22 cellular contexts compared by ENCODE assay signal in the genomic region with DNA sequence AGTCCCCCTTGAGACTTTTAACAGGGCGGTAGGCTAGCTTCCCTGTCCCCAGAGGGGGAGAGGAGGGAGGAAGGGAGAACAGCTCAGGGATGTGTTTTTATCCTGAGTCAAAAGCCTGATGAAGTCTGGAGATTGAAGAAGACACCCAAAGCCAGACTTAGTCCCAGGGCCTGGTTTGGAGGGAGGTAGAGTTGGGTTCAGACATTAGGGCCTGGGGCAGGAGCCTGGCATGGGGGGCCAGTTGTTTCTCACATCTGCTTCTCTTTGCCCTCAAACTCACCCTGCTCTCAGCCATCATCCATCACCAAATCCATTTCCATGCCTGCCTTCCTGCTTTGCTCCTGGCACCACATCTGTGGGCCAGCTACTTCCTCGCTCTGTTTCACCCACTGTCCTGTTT. TPM values are rescaled to one million over a fixed set of nuclear protein-coding genes. Genes with fewer than 3 reads are reported as not detected.
DNase-seq lines count a peak whose midpoint lies in the region; ATAC-seq and TF ChIP-seq lines count a peak whose summit lies in the region.
"Had no signal": no experiment of that assay in that cellular context is flagged by ENCODE, and none has a peak within 500 bp of the region (broad histone marks: within the 10 kb centered on the region; RNA-seq: fewer than 3 reads in every experiment).

No MANE protein-coding gene starts in this region.

- H3K4me3 ChIP-seq in mesendoderm (ENCODE audit: low read length) (no peak overlapping the region), sigmoid colon (no peak overlapping the region)
- H3K4me3 ChIP-seq: GM12878, SJCRH30 had no signal

- H2BK120ac ChIP-seq in mesendoderm (ENCODE audit: low read depth, low read length), result no peak overlapping the region

- no peak overlapping the region for H2AK5ac ChIP-seq in mesendoderm (ENCODE audit: low read length)

- no peak overlapping the region for H2BK15ac ChIP-seq in mesendoderm (replicated peaks; ENCODE audit: low read depth)

- CTCF ChIA-PET in RWPE1 (lab: Yijun Ruan, JAX), result interaction anchor here (0.6 kb wide), 1 partner anchor 499 kb away, joined by 3 read pairs; no protein-coding TSS in a partner anchor

- peaks cover 23% of the 10 kb centered on the region for H3K4me1 Mint-ChIP-seq in T-helper 17 cell

- POLR2A ChIA-PET in RWPE1 (lab: Yijun Ruan, JAX; ENCODE audit: low non-redundant PET), result no interaction called here

- no peak overlapping the region for H3K18ac ChIP-seq in mesendoderm (ENCODE audit: low read length)

- H3K27ac ChIP-seq in 22Rv1 (peak overlapping the region; percentile 89), mesendoderm (ENCODE audit: low read depth, low read length) (no peak overlapping the region), sigmoid colon (peak overlapping the region in 3 of 4 donors; percentile 52 to 92 (median 88)), RWPE1 (no peak overlapping the region)
- H3K27ac ChIP-seq: HL-60, SJCRH30 had no signal

- TF ChIP-seq CTCF in 22Rv1 (IDR thresholded peaks at IDR 0.05) (no peak), sigmoid colon (IDR thresholded peaks at IDR 0.05) (no peak), RWPE1 (conservative IDR thresholded peaks at IDR 0.05; ENCODE audit: low read depth) (no peak)

- H3K36me3 ChIP-seq in mesendoderm (ENCODE audit: control insufficient read depth, insufficient read depth, low read length) (peaks cover 6% of the 10 kb centered on the region), sigmoid colon (peaks cover 9 to 28% (median 20%) of the 10 kb centered on the region in 4 donors)
- H3K36me3 ChIP-seq: BE2C, SJCRH30 had no signal

- H3K23ac ChIP-seq in mesendoderm (ENCODE audit: low read length), result no peak overlapping the region

- no peaks in the 10 kb centered on the region for H3K36me3 Mint-ChIP-seq in T-helper 17 cell (ENCODE audit: low read depth)

- H3K27me3 ChIP-seq in mesendoderm (ENCODE audit: insufficient read depth, low read length, poor library complexity), result no peaks in the 10 kb centered on the region
- no peaks in the 10 kb centered on the region for H3K27me3 ChIP-seq in sigmoid colon
- H3K27me3 ChIP-seq: BE2C, SJCRH30 had no signal

- no peak overlapping the region for H3K9ac ChIP-seq in mesendoderm (ENCODE audit: low read length)

- peaks cover 7% of the 10 kb centered on the region for H3K79me1 ChIP-seq in mesendoderm (ENCODE audit: low read length)

- H3K4me3 Mint-ChIP-seq in T-helper 17 cell, result no peak overlapping the region
- H3K4me3 Mint-ChIP-seq: HFFc6 had no signal

- peak overlapping the region; percentile 67 for H3K56ac ChIP-seq in mesendoderm (ENCODE audit: low read length)

- H3K4me1 ChIP-seq in mesendoderm (ENCODE audit: control insufficient read depth, low read depth, low read length), result peaks cover 9% of the 10 kb centered on the region
- H3K4me1 ChIP-seq in sigmoid colon, result peaks cover 0 to 71% (median 48%) of the 10 kb centered on the region in 4 donors
- H3K4me1 ChIP-seq: BE2C had no signal

- TF ChIP-seq EP300 in sigmoid colon (IDR thresholded peaks at IDR 0.05), result no peak

- H3K79me2 ChIP-seq in mesendoderm (ENCODE audit: control insufficient read depth, insufficient read depth, low read length), result peaks cover 7% of the 10 kb centered on the region

- no peak for TF ChIP-seq POLR2A in sigmoid colon (IDR thresholded peaks at IDR 0.05)

- ATAC-seq in T-helper 17 cell, result no peak
- ATAC-seq: GM12878, PC-3 had no signal

- no peaks in the 10 kb centered on the region for H3K27me3 Mint-ChIP-seq in T-helper 17 cell
- H3K27me3 Mint-ChIP-seq: CD4-positive, alpha-beta T cell had no signal

- H2BK5ac ChIP-seq in mesendoderm (ENCODE audit: low read length), result no peak overlapping the region

- DNase-seq in T-helper 17 cell (no peak), mesendoderm (no peak), sigmoid colon (no peak), NCI-H2196 (lab: John Stamatoyannopoulos, UW; ENCODE audit: unreplicated experiment) (no peak), globus pallidus (ENCODE audit: low spot score) (no peak), RWPE1 (ENCODE audit: low spot score) (no peak), DMS114 treated with DMSO at 0.1 percent for 48 hours (lab: John Stamatoyannopoulos, UW; ENCODE audit: unreplicated experiment) (no peak)
- DNase-seq: BE2C; CD4-positive, alpha-beta T cell; DMS53; EL; HFFc6; IMR-90; NCI-H1417 treated with DMSO at 0.1 percent for 48 hours; NCI-H187 treated with DMSO at 0.1 percent for 48 hours; NCI-H226; NCI-H524; PC-3; SJCRH30 had no signal

- H3K4ac ChIP-seq in mesendoderm (ENCODE audit: low read depth, low read length), result no peak overlapping the region

- no peak overlapping the region for H4K8ac ChIP-seq in mesendoderm (ENCODE audit: low read depth, low read length)

- H3K27ac Mint-ChIP-seq in T-helper 17 cell, result peak overlapping the region; percentile 67
- H3K27ac Mint-ChIP-seq: CD4-positive, alpha-beta T cell; HFFc6 had no signal

- no peaks in the 10 kb centered on the region for H3K9me3 ChIP-seq in T-helper 17 cell (ENCODE audit: control insufficient read depth, low read length, poor library complexity, severe bottlenecking)
- no peaks in the 10 kb centered on the region for H3K9me3 ChIP-seq in sigmoid colon
- H3K9me3 ChIP-seq: BE2C, SJCRH30 had no signal

- no peak overlapping the region for H4K5ac ChIP-seq in mesendoderm (ENCODE audit: low read length)

- intact Hi-C loops in sigmoid colon (cut with DNase I), result loop anchor here (10.0 kb wide), 1 partner anchor 559 kb away; a partner anchor contains a TSS

- WGBS in mesendoderm (ENCODE audit: extremely low coverage, insufficient coverage, low lambda C conversion rate), result no CpG with 5 or more reads among the region's 2 CpGs
- WGBS in sigmoid colon, 2 donors, result 94 to 96% methylated on average over 2 of the region's 2 CpGs

- H3K4me2 ChIP-seq in mesendoderm (ENCODE audit: low read length), result no peak overlapping the region

RNA-seq across cellular contexts. Expression of a gene that starts 2.9 kb away (rescaled TPM):
- total RNA-seq in T-helper 17 cell (under 1 TPM; 0.42 to 0.65 TPM), sigmoid colon (10 to 100 TPM in 3 of 4 donors, 1 to 10 TPM in 1; 3.9 to 23.5 (median 20.0) TPM)
- polyA plus RNA-seq in mesendoderm (2013, experiment 1 of 2), result 19.8 TPM
- polyA plus RNA-seq in mesendoderm (2013, experiment 2 of 2), result 18.7 TPM
- polyA plus RNA-seq in sigmoid colon, result 10 to 100 TPM in 1 of 3 donors, 1 to 10 TPM in 2; 3.0 to 23.4 (median 5.5) TPM

RNA-seq across cellular contexts. Expression of a gene that starts 44.4 kb away (rescaled TPM):
- total RNA-seq in T-helper 17 cell, result 10 to 100 TPM; 11.2 to 15.0 TPM
- 10.2 TPM for polyA plus RNA-seq in mesendoderm (2013, experiment 1 of 2)
- 10.0 TPM for polyA plus RNA-seq in mesendoderm (2013, experiment 2 of 2)
- 10 to 100 TPM; 12.1 to 59.9 (median 36.1) TPM for total RNA-seq in sigmoid colon
- 10 to 100 TPM; 27.0 to 56.5 (median 35.6) TPM for polyA plus RNA-seq in sigmoid colon

RNA-seq across cellular contexts. Expression of a gene that starts 44.7 kb away (rescaled TPM):
- under 1 TPM; 0.08 to 0.12 TPM for total RNA-seq in T-helper 17 cell
- polyA plus RNA-seq in mesendoderm (2013, experiment 1 of 2), result 1.9 TPM
- 2.0 TPM for polyA plus RNA-seq in mesendoderm (2013, experiment 2 of 2)
- total RNA-seq in sigmoid colon, result 1 to 10 TPM in 1 of 4 donors, under 1 TPM in 3; 0.28 to 1.4 (median 0.51) TPM
- polyA plus RNA-seq in sigmoid colon, result 1 to 10 TPM in 1 of 3 donors, under 1 TPM in 2; under 0.01 to 1.6 (median 0.46) TPM

Comparison
In these comparisons a context has a peak if more than half of its experiments do, and no peak if none do; other contexts are left out.
1. H3K27ac ChIP-seq: peak in 22Rv1 (single experiment) and sigmoid colon (3 of 4); none in mesendoderm (single experiment) and RWPE1 (single experiment).